ENCODE assay signal across 8 cellular contexts in the genomic region with DNA sequence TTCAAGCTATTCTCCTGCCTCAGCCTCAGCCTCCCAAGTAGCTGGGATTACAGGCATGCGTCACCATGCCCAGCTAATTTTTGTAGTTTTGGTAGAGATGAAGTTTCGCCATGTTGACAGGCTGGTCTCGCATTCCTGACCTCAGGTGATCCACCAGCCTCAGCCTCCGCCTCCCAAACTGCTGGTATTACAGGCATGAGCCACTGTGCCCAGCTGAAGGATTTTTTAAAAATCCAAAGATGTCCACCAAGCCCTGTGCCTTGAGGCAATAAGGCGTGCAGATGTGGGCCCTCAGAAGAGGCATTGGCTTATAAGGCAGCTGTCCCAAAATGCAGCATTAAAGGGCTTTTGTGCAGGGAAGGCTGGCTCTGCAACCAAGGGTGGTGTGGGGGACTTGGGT.
"Had no signal": no experiment of that assay in that cellular context is flagged by ENCODE, and none has a peak within 500 bp of the region (broad histone marks: within the 10 kb centered on the region; RNA-seq: fewer than 3 reads in every experiment).

No MANE protein-coding gene starts in this region.

- H2AFZ ChIP-seq: GM23248, GM23338 had no signal

- H3K4me1 Mint-ChIP-seq: GM23338, H9 had no signal

- H3K27ac Mint-ChIP-seq: GM23338, H9, HFFc6 had no signal

- H3K4me3 Mint-ChIP-seq: GM23338, H9, HFFc6 had no signal

- DNase-seq: GM23248, GOT3, H7, H9, HCEC 1CT, HFFc6 had no signal

- H3K36me3 ChIP-seq: HAP-1 had no signal

- H3K9ac ChIP-seq: GM23248 had no signal

- H3K4me3 ChIP-seq: GM23248, GM23338, HAP-1 had no signal

- H3K27ac ChIP-seq: GM23248 had no signal

- H3K9me3 Mint-ChIP-seq: HFFc6 had no signal

- H3K4me2 ChIP-seq: GM23338 had no signal
